8 cellular contexts compared by ENCODE assay signal in the genomic region with DNA sequence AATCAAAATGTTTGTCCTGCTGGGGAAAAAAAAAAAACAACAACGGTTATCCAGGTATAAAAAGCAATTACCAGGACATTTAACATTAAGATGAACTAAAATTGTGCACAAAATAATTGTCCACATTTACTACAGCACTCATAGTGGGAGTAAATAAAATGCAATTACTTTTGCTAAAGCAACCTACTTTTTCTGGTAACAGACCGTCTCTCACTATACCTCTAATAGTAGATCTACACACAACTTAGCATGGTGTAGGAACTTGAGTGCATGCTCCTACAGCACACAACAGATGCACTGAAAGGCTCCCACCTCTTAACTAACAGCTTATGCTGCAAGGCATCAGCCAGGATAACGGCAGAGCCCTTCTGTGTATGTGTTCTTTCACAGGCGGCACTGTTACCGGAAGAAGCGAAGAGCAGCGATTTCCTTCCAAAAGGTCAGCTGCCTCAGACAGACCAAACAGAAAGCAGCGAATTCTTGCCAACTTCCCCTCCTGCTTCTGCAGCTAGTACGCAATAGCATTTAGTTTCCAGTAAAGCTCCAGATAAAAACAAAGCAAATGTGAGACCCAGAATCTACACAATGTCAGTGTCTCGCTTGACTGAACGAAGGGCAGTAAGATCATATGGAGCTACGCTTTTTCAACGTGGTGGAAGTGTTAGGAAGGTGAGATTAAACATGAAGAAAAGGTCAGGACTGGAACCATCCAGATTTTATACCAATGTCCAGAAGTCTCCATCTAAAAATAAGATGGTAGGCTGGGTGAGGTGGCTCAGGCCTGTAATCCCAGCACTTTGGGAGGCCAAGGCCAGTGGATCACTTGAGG. TPM values are rescaled to one million over a fixed set of nuclear protein-coding genes. Genes with fewer than 3 reads are reported as not detected.
A peak's percentile ranks its signal among the peaks of the same experiment; 100 is the strongest.
DNase-seq lines count a peak whose midpoint lies in the region; ATAC-seq and TF ChIP-seq lines count a peak whose summit lies in the region.

No MANE protein-coding gene starts in this region.

- TF ChIP-seq CTCF in WTC11 (IDR thresholded peaks at IDR 0.05) = no peak

- H3K9me3 Mint-ChIP-seq in WTC11 = no peaks in the 10 kb centered on the region

- CTCF ChIA-PET in WTC11 (lab: Charles Lee) = interaction anchor here (0.6 to 3.0 kb wide), 8 partner anchors 9 to 269 kb away, joined by 3 to 25 read pairs (median 4); no protein-coding TSS in a partner anchor

- no peak overlapping the region for H3K4me3 Mint-ChIP-seq in WTC11

- peak; percentile 69 for ATAC-seq in GM21381 (IDR thresholded peaks at IDR 0.05; ENCODE audit: unreplicated experiment)
- no peak for ATAC-seq in WTC11
- ATAC-seq in left lobe of liver = peak; percentile 94

- peak; percentile 88 for DNase-seq in COLO829 (ENCODE audit: low spot score)
- peak; percentile 95 for DNase-seq in NAMALWA (ENCODE audit: low spot score)
- DNase-seq in WTC11 (ENCODE audit: low spot score) = no peak
- peak; percentile 88 for DNase-seq in central memory CD4-positive, alpha-beta T cell
- peak; percentile 88 for DNase-seq in left lobe of liver (ENCODE audit: low spot score)
- peak; percentile 59 to 73 for DNase-seq in stimulated activated CD4-positive, alpha-beta T cell treated with anti-CD3 and anti-CD28 coated beads, Interleukin-2, amount 100 ng/mL, for 24 hours
- no peak for DNase-seq in GOT3 (lab: John Stamatoyannopoulos, UW)

- peaks cover 26% of the 10 kb centered on the region for H3K4me1 Mint-ChIP-seq in WTC11

- H3K36me3 Mint-ChIP-seq in WTC11 = no peaks in the 10 kb centered on the region

- H3K27ac Mint-ChIP-seq in WTC11 = peak overlapping the region; percentile 14

- POLR2A ChIA-PET in WTC11 (lab: Charles Lee) = interaction anchor here (0.6 to 0.7 kb wide), 2 partner anchors 20 to 312 kb away, joined by 3 to 4 read pairs; no protein-coding TSS in a partner anchor

- H3K27me3 Mint-ChIP-seq in WTC11 (ENCODE audit: low read depth) = no peaks in the 10 kb centered on the region

TF ChIP-seq in WTC11, 78 proteins besides CTCF, POLR2A, EP300 and RAD21:
- TF ChIP-seq, protein P1, sequence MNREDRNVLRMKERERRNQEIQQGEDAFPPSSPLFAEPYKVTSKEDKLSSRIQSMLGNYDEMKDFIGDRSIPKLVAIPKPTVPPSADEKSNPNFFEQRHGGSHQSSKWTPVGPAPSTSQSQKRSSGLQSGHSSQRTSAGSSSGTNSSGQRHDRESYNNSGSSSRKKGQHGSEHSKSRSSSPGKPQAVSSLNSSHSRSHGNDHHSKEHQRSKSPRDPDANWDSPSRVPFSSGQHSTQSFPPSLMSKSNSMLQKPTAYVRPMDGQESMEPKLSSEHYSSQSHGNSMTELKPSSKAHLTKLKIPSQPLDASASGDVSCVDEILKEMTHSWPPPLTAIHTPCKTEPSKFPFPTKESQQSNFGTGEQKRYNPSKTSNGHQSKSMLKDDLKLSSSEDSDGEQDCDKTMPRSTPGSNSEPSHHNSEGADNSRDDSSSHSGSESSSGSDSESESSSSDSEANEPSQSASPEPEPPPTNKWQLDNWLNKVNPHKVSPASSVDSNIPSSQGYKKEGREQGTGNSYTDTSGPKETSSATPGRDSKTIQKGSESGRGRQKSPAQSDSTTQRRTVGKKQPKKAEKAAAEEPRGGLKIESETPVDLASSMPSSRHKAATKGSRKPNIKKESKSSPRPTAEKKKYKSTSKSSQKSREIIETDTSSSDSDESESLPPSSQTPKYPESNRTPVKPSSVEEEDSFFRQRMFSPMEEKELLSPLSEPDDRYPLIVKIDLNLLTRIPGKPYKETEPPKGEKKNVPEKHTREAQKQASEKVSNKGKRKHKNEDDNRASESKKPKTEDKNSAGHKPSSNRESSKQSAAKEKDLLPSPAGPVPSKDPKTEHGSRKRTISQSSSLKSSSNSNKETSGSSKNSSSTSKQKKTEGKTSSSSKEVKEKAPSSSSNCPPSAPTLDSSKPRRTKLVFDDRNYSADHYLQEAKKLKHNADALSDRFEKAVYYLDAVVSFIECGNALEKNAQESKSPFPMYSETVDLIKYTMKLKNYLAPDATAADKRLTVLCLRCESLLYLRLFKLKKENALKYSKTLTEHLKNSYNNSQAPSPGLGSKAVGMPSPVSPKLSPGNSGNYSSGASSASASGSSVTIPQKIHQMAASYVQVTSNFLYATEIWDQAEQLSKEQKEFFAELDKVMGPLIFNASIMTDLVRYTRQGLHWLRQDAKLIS (CRISPR knock-in tag; IDR thresholded peaks at IDR 0.05; ENCODE audit: borderline replicate concordance) = no peak
- TF ChIP-seq, protein P2, sequence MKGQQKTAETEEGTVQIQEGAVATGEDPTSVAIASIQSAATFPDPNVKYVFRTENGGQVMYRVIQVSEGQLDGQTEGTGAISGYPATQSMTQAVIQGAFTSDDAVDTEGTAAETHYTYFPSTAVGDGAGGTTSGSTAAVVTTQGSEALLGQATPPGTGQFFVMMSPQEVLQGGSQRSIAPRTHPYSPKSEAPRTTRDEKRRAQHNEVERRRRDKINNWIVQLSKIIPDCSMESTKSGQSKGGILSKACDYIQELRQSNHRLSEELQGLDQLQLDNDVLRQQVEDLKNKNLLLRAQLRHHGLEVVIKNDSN (CRISPR knock-in tag; IDR thresholded peaks at IDR 0.05) = no peak
- peak; percentile 67; the same call in 1 of the 2 replicates for TF ChIP-seq GABPB1 (CRISPR knock-in tag; IDR thresholded peaks at IDR 0.05)
- TF ChIP-seq, protein P3, sequence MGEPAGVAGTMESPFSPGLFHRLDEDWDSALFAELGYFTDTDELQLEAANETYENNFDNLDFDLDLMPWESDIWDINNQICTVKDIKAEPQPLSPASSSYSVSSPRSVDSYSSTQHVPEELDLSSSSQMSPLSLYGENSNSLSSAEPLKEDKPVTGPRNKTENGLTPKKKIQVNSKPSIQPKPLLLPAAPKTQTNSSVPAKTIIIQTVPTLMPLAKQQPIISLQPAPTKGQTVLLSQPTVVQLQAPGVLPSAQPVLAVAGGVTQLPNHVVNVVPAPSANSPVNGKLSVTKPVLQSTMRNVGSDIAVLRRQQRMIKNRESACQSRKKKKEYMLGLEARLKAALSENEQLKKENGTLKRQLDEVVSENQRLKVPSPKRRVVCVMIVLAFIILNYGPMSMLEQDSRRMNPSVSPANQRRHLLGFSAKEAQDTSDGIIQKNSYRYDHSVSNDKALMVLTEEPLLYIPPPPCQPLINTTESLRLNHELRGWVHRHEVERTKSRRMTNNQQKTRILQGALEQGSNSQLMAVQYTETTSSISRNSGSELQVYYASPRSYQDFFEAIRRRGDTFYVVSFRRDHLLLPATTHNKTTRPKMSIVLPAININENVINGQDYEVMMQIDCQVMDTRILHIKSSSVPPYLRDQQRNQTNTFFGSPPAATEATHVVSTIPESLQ (CRISPR knock-in tag; IDR thresholded peaks at IDR 0.05) = no peak
- no peak for TF ChIP-seq ETV6 (CRISPR knock-in tag; IDR thresholded peaks at IDR 0.05)
- TF ChIP-seq, protein P4, sequence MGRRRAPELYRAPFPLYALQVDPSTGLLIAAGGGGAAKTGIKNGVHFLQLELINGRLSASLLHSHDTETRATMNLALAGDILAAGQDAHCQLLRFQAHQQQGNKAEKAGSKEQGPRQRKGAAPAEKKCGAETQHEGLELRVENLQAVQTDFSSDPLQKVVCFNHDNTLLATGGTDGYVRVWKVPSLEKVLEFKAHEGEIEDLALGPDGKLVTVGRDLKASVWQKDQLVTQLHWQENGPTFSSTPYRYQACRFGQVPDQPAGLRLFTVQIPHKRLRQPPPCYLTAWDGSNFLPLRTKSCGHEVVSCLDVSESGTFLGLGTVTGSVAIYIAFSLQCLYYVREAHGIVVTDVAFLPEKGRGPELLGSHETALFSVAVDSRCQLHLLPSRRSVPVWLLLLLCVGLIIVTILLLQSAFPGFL (CRISPR knock-in tag; IDR thresholded peaks at IDR 0.05; ENCODE audit: borderline replicate concordance) = no peak
- TF ChIP-seq SMAD4 (CRISPR knock-in tag; IDR thresholded peaks at IDR 0.05) = no peak
- TF ChIP-seq, protein P5, sequence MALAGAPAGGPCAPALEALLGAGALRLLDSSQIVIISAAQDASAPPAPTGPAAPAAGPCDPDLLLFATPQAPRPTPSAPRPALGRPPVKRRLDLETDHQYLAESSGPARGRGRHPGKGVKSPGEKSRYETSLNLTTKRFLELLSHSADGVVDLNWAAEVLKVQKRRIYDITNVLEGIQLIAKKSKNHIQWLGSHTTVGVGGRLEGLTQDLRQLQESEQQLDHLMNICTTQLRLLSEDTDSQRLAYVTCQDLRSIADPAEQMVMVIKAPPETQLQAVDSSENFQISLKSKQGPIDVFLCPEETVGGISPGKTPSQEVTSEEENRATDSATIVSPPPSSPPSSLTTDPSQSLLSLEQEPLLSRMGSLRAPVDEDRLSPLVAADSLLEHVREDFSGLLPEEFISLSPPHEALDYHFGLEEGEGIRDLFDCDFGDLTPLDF (CRISPR knock-in tag; IDR thresholded peaks at IDR 0.05) = no peak

RNA-seq across cellular contexts. Expression of a gene that starts 27.6 kb away (rescaled TPM):
- total RNA-seq in WTC11 (2021) = 36.4 to 42.2 TPM (median 37.9 TPM) in 3 replicates
- 26.3 TPM for total RNA-seq in left lobe of liver

RNA-seq across cellular contexts. Expression of a gene that starts 39.7 kb away (rescaled TPM):
- 6.6 to 10.9 TPM (median 9.7 TPM) in 3 replicates for total RNA-seq in WTC11 (2021)
- total RNA-seq in left lobe of liver = 10.2 TPM

RNA-seq across cellular contexts. Expression of a gene that starts 54.3 kb away (rescaled TPM):
- total RNA-seq in WTC11 (2021) (7.5 to 11.1 TPM (median 11.1 TPM) in 3 replicates), left lobe of liver (15.7 TPM)

Comparison
In these comparisons a context has a peak if more than half of its experiments do, and no peak if none do; other contexts are left out.
1. DNase-seq: peak in COLO829 (single experiment), NAMALWA (single experiment), central memory CD4-positive, alpha-beta T cell (single experiment), left lobe of liver (single experiment) and stimulated activated CD4-positive, alpha-beta T cell treated with anti-CD3 and anti-CD28 coated beads, Interleukin-2, amount 100 ng/mL, for 24 hours (2 of 2); none in WTC11 (single experiment) and GOT3 (single experiment).